1 cellular context compared by ENCODE assay signal in the genomic region with DNA sequence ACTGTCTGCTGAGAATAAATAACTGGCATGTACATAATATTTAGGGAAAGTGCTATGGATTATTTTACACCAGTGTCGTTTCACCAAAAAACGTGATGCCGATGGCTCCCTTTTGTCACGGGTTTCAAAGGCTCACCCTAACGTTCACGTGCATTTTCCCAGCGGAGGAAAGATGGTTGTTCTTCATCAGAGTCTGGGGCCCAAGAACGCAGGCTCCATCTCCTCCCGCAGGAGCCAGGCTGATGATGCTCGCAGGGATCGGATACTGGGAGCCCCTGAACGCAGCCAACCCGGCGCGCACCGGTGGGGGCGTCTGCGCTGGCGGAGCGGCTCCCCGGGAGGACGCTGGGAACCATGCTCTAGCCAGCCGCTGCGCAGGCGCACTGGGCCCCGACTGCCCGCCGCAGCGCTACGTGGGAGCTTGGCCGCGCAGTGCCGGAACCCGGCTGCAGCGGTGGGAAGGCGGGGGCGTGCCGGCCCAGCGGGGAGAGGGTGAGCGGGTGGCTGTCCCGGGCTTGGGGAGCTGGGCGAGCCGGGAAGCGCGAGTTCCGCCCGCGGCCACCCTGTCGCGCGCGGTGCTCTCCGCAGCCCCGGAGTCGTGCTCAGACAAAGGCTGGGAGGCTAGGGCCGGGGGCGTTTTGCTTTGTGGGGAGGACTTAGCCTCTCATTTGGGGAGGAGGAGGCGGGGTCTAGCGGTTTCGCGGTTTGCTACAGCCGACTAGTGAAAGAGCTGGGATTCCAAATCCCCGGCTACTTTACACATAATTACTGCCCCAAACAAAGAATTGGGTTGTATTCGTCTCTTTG.
TF ChIP-seq lines count a peak whose summit lies in the region.

Gene ZFP69B, plus strand, starts transcription at position 793 of the 807 bp plus-strand sequence. CDS start 486 bp downstream, outside the sequence.

TF ChIP-seq in HepG2, 621 proteins besides CTCF, POLR2A, EP300 and RAD21 (continued from another document and continues in another):
- TF ChIP-seq MAZ (IDR thresholded peaks at IDR 0.05; ENCODE audit: borderline replicate concordance, low read depth, low read length) (peak; percentile 74; the same call in 1 of the 2 replicates), MAZ (CRISPR knock-in tag; IDR thresholded peaks at IDR 0.05; ENCODE audit: low read depth) (peak; percentile 91), GABPA (IDR thresholded peaks at IDR 0.05; ENCODE audit: low read depth, low read length) (no peak), GABPA (CRISPR knock-in tag; IDR thresholded peaks at IDR 0.05; ENCODE audit: low read depth) (no peak), PLRG1 (conservative IDR thresholded peaks at IDR 0.05) (no peak), ZNF44 (CRISPR knock-in tag; IDR thresholded peaks at IDR 0.05) (peak; percentile 61; the same call in 1 of the 2 replicates), ZNF530 (CRISPR knock-in tag; IDR thresholded peaks at IDR 0.05; ENCODE audit: low read depth) (no peak), ZNF792 (CRISPR knock-in tag; IDR thresholded peaks at IDR 0.05) (no peak; the same call in 1 of the 2 replicates), NFKB2 (CRISPR knock-in tag; IDR thresholded peaks at IDR 0.05; ENCODE audit: borderline replicate concordance) (peak; percentile 47; the same call in 1 of the 2 replicates), RBM39 (IDR thresholded peaks at IDR 0.05; ENCODE audit: low read depth, low read length, poor library complexity, severe bottlenecking) (peak; percentile 87), PAXIP1 (CRISPR knock-in tag; conservative IDR thresholded peaks at IDR 0.05) (peak; percentile 53; the same call in 1 of the 2 replicates), GLMP (CRISPR knock-in tag; IDR thresholded peaks at IDR 0.05; ENCODE audit: borderline replicate concordance) (no peak), MXD4 (CRISPR knock-in tag; IDR thresholded peaks at IDR 0.05) (peak; percentile 56; the same call in 1 of the 2 replicates), TGIF2 (CRISPR knock-in tag; IDR thresholded peaks at IDR 0.05) (no peak; the same call in 1 of the 2 replicates), SMARCE1 (IDR thresholded peaks at IDR 0.05; ENCODE audit: borderline replicate concordance) (no peak), NBN (conservative IDR thresholded peaks at IDR 0.05) (no peak), NFRKB (IDR thresholded peaks at IDR 0.05) (no peak), MAFK (conservative IDR thresholded peaks at IDR 0.05 in 1 of 2, IDR thresholded peaks at IDR 0.05 in 1 of 2; ENCODE audit: low read length in 2 of 2) (no peak), THYN1 (CRISPR knock-in tag; IDR thresholded peaks at IDR 0.05; ENCODE audit: borderline replicate concordance, low read depth) (no peak), ZBTB1 (CRISPR knock-in tag; IDR thresholded peaks at IDR 0.05; ENCODE audit: borderline replicate concordance) (no peak), MTF1 (CRISPR knock-in tag; IDR thresholded peaks at IDR 0.05) (no peak), ZFP36L1 (CRISPR knock-in tag; IDR thresholded peaks at IDR 0.05) (peak; percentile 87; the same call in 1 of the 2 replicates), PHF20 (CRISPR knock-in tag; IDR thresholded peaks at IDR 0.05) (peak; percentile 78), RCOR2 (CRISPR knock-in tag; IDR thresholded peaks at IDR 0.05) (peak; percentile 55; the same call in 1 of the 2 replicates), ZNF674 (CRISPR knock-in tag; IDR thresholded peaks at IDR 0.05; ENCODE audit: low read depth) (no peak), POGZ (CRISPR knock-in tag; IDR thresholded peaks at IDR 0.05) (peak; percentile 81), ZNF143 (CRISPR knock-in tag; IDR thresholded peaks at IDR 0.05) (peak; percentile 84), ZKSCAN8 (CRISPR knock-in tag; IDR thresholded peaks at IDR 0.05; ENCODE audit: borderline replicate concordance) (no peak), CENPT (CRISPR knock-in tag; IDR thresholded peaks at IDR 0.05; ENCODE audit: low read depth) (peak; percentile 33; the same call in 1 of the 2 replicates), THAP8 (CRISPR knock-in tag; IDR thresholded peaks at IDR 0.05; ENCODE audit: borderline replicate concordance) (no peak), ZFP1 (CRISPR knock-in tag; IDR thresholded peaks at IDR 0.05) (no peak), SMARCC2 (IDR thresholded peaks at IDR 0.05) (no peak), ISX (CRISPR knock-in tag; conservative IDR thresholded peaks at IDR 0.05) (no peak), ZNF724P (CRISPR knock-in tag; IDR thresholded peaks at IDR 0.05; ENCODE audit: borderline replicate concordance) (peak; percentile 90; the same call in 1 of the 2 replicates), DMAP1 (CRISPR knock-in tag; IDR thresholded peaks at IDR 0.05) (peak; percentile 53), ZNF329 (CRISPR knock-in tag; IDR thresholded peaks at IDR 0.05; ENCODE audit: low read depth) (0 out of 2 replicates have a peak, but pooled peaks have one; percentile 61)
- TF ChIP-seq, protein P1, sequence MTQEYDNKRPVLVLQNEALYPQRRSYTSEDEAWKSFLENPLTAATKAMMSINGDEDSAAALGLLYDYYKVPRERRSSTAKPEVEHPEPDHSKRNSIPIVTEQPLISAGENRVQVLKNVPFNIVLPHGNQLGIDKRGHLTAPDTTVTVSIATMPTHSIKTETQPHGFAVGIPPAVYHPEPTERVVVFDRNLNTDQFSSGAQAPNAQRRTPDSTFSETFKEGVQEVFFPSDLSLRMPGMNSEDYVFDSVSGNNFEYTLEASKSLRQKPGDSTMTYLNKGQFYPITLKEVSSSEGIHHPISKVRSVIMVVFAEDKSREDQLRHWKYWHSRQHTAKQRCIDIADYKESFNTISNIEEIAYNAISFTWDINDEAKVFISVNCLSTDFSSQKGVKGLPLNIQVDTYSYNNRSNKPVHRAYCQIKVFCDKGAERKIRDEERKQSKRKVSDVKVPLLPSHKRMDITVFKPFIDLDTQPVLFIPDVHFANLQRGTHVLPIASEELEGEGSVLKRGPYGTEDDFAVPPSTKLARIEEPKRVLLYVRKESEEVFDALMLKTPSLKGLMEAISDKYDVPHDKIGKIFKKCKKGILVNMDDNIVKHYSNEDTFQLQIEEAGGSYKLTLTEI (CRISPR knock-in tag; conservative IDR thresholded peaks at IDR 0.05) = no peak
- TF ChIP-seq, protein P2, sequence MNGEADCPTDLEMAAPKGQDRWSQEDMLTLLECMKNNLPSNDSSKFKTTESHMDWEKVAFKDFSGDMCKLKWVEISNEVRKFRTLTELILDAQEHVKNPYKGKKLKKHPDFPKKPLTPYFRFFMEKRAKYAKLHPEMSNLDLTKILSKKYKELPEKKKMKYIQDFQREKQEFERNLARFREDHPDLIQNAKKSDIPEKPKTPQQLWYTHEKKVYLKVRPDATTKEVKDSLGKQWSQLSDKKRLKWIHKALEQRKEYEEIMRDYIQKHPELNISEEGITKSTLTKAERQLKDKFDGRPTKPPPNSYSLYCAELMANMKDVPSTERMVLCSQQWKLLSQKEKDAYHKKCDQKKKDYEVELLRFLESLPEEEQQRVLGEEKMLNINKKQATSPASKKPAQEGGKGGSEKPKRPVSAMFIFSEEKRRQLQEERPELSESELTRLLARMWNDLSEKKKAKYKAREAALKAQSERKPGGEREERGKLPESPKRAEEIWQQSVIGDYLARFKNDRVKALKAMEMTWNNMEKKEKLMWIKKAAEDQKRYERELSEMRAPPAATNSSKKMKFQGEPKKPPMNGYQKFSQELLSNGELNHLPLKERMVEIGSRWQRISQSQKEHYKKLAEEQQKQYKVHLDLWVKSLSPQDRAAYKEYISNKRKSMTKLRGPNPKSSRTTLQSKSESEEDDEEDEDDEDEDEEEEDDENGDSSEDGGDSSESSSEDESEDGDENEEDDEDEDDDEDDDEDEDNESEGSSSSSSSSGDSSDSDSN (CRISPR knock-in tag; IDR thresholded peaks at IDR 0.05) = peak; percentile 94
- TF ChIP-seq, protein P3, sequence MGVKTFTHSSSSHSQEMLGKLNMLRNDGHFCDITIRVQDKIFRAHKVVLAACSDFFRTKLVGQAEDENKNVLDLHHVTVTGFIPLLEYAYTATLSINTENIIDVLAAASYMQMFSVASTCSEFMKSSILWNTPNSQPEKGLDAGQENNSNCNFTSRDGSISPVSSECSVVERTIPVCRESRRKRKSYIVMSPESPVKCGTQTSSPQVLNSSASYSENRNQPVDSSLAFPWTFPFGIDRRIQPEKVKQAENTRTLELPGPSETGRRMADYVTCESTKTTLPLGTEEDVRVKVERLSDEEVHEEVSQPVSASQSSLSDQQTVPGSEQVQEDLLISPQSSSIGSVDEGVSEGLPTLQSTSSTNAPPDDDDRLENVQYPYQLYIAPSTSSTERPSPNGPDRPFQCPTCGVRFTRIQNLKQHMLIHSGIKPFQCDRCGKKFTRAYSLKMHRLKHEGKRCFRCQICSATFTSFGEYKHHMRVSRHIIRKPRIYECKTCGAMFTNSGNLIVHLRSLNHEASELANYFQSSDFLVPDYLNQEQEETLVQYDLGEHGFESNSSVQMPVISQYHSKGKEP (CRISPR knock-in tag; IDR thresholded peaks at IDR 0.05) = peak; percentile 44; the same call in 1 of the 2 replicates
- TF ChIP-seq, protein P4, sequence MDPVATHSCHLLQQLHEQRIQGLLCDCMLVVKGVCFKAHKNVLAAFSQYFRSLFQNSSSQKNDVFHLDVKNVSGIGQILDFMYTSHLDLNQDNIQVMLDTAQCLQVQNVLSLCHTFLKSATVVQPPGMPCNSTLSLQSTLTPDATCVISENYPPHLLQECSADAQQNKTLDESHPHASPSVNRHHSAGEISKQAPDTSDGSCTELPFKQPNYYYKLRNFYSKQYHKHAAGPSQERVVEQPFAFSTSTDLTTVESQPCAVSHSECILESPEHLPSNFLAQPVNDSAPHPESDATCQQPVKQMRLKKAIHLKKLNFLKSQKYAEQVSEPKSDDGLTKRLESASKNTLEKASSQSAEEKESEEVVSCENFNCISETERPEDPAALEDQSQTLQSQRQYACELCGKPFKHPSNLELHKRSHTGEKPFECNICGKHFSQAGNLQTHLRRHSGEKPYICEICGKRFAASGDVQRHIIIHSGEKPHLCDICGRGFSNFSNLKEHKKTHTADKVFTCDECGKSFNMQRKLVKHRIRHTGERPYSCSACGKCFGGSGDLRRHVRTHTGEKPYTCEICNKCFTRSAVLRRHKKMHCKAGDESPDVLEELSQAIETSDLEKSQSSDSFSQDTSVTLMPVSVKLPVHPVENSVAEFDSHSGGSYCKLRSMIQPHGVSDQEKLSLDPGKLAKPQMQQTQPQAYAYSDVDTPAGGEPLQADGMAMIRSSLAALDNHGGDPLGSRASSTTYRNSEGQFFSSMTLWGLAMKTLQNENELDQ (CRISPR knock-in tag; IDR thresholded peaks at IDR 0.05; ENCODE audit: borderline replicate concordance) = no peak
